1 cellular context compared by ENCODE assay signal in the genomic region with DNA sequence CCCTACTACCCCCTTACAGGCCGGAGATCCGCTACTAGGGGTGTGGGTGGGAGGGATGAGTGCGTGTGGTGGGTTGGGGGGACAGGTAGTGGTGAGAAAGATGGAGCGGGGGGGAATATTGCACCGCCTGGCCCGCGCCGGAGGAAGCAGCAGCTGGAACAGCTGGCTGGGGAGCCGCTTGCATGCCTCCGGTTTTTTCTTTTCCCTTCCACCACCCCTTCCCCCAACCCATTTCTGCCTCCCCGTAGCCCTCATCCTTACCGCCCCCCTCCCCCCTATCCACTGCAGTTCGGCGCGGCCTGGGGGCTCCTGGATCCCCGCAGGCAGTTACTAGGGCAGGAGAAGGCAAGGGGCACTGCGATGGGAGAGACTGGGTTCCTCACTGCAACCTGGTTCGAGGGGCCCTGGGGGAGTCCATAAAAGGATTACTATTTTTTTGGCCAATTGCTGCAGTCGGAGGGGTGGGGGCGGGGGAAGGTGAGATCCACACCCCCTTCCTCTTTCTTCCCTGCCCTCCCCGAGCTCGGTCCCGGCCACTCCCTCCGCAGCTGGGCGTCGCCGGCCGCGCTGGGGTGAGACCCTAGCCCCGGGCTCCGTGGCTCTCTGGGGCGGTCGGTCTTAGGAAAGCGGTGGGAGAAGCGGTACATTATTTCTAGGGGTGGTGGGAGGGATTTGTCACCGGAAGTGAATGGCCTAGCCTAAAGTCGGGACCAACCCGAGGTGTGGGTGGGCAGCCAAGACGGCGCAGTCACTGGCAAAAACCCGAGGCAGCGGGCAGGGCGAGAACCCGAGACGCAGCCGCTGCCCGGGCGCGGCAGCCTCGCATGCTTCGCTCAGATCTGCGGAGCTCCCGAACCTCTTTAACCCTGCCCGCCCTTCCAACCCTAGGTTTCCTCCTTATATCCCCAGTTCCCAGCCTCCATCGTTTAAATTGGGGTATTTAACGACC.
TF ChIP-seq lines count a peak whose summit lies in the region.

No MANE protein-coding gene starts in this region.

TF ChIP-seq in HepG2, 621 proteins besides CTCF, POLR2A, EP300 and RAD21 (continued from another document and continues in another):
- TF ChIP-seq ZBTB20 (CRISPR knock-in tag; IDR thresholded peaks at IDR 0.05; ENCODE audit: borderline replicate concordance, low read depth) (0 out of 2 replicates have a peak, but pooled peaks have one; percentile 12), TCF7L2 (IDR thresholded peaks at IDR 0.05; ENCODE audit: low read depth, low read length) (no peak), AGO2 (optimal IDR thresholded peaks at IDR 0.05; ENCODE audit: low read depth, low read length) (peak; percentile 69), ZMYM2 (CRISPR knock-in tag; IDR thresholded peaks at IDR 0.05) (peak; percentile 80; the same call in 1 of the 2 replicates), ZNF883 (CRISPR knock-in tag; IDR thresholded peaks at IDR 0.05; ENCODE audit: not compliant biosample characterization) (peak; percentile 78), ZNF781 (CRISPR knock-in tag; IDR thresholded peaks at IDR 0.05; ENCODE audit: borderline replicate concordance, not compliant biosample characterization) (peak; percentile 45), TOE1 (CRISPR knock-in tag; IDR thresholded peaks at IDR 0.05) (no peak), SP4 (CRISPR knock-in tag; IDR thresholded peaks at IDR 0.05) (peak; percentile 57), HOXD1 (CRISPR knock-in tag; IDR thresholded peaks at IDR 0.05) (no peak; the same call in 1 of the 2 replicates), RBM22 (optimal IDR thresholded peaks at IDR 0.05; ENCODE audit: low read length) (no peak), ZNF30 (CRISPR knock-in tag; IDR thresholded peaks at IDR 0.05) (no peak), ZNF317 (CRISPR knock-in tag; IDR thresholded peaks at IDR 0.05) (no peak), POLR2AphosphoS5 (IDR thresholded peaks at IDR 0.05; ENCODE audit: low read depth, low read length) (peak; percentile 88), ZNF75D (CRISPR knock-in tag; IDR thresholded peaks at IDR 0.05; ENCODE audit: borderline replicate concordance) (no peak), RXRB (CRISPR knock-in tag; IDR thresholded peaks at IDR 0.05; ENCODE audit: borderline replicate concordance) (peak; percentile 55; the same call in 1 of the 2 replicates), HNRNPUL1 (IDR thresholded peaks at IDR 0.05; ENCODE audit: low read depth, low read length) (0 out of 2 replicates have a peak, but pooled peaks have one; percentile 19), HOXA9 (CRISPR knock-in tag; IDR thresholded peaks at IDR 0.05; ENCODE audit: borderline replicate concordance) (no peak), CREM (IDR thresholded peaks at IDR 0.05) (no peak; the same call in 1 of the 2 replicates), CREM (CRISPR knock-in tag; IDR thresholded peaks at IDR 0.05) (no peak), ZKSCAN8 (CRISPR knock-in tag; IDR thresholded peaks at IDR 0.05; ENCODE audit: borderline replicate concordance) (no peak; the same call in 1 of the 2 replicates), SYNCRIP (IDR thresholded peaks at IDR 0.05; ENCODE audit: insufficient read depth, low read depth, low read length) (no peak), ZNF543 (CRISPR knock-in tag; IDR thresholded peaks at IDR 0.05) (0 out of 2 replicates have a peak, but pooled peaks have one; percentile 46), SPEN (CRISPR knock-in tag; IDR thresholded peaks at IDR 0.05; ENCODE audit: low read depth) (peak; percentile 75), PAF1 (CRISPR knock-in tag; IDR thresholded peaks at IDR 0.05) (no peak), KLF13 (CRISPR knock-in tag; IDR thresholded peaks at IDR 0.05) (no peak), ZNF207 (IDR thresholded peaks at IDR 0.05; ENCODE audit: borderline replicate concordance) (no peak), CREB1 (IDR thresholded peaks at IDR 0.05) (no peak), CREB1 (CRISPR knock-in tag; IDR thresholded peaks at IDR 0.05) (no peak), ZNF879 (CRISPR knock-in tag; IDR thresholded peaks at IDR 0.05) (no peak), ZFP36 (IDR thresholded peaks at IDR 0.05; ENCODE audit: borderline replicate concordance, low read depth, low read length, partially characterized antibody) (no peak), HMGA1 (CRISPR knock-in tag; conservative IDR thresholded peaks at IDR 0.05) (no peak), PITX1 (CRISPR knock-in tag; IDR thresholded peaks at IDR 0.05) (no peak; the same call in 1 of the 2 replicates), ZNF138 (CRISPR knock-in tag; IDR thresholded peaks at IDR 0.05; ENCODE audit: low read depth) (peak; percentile 80; the same call in 1 of the 2 replicates), ELF1 (CRISPR knock-in tag; IDR thresholded peaks at IDR 0.05) (peak; percentile 75), LCORL (IDR thresholded peaks at IDR 0.05) (no peak), LCORL (CRISPR knock-in tag; IDR thresholded peaks at IDR 0.05) (peak; percentile 89)
- TF ChIP-seq, protein P1, sequence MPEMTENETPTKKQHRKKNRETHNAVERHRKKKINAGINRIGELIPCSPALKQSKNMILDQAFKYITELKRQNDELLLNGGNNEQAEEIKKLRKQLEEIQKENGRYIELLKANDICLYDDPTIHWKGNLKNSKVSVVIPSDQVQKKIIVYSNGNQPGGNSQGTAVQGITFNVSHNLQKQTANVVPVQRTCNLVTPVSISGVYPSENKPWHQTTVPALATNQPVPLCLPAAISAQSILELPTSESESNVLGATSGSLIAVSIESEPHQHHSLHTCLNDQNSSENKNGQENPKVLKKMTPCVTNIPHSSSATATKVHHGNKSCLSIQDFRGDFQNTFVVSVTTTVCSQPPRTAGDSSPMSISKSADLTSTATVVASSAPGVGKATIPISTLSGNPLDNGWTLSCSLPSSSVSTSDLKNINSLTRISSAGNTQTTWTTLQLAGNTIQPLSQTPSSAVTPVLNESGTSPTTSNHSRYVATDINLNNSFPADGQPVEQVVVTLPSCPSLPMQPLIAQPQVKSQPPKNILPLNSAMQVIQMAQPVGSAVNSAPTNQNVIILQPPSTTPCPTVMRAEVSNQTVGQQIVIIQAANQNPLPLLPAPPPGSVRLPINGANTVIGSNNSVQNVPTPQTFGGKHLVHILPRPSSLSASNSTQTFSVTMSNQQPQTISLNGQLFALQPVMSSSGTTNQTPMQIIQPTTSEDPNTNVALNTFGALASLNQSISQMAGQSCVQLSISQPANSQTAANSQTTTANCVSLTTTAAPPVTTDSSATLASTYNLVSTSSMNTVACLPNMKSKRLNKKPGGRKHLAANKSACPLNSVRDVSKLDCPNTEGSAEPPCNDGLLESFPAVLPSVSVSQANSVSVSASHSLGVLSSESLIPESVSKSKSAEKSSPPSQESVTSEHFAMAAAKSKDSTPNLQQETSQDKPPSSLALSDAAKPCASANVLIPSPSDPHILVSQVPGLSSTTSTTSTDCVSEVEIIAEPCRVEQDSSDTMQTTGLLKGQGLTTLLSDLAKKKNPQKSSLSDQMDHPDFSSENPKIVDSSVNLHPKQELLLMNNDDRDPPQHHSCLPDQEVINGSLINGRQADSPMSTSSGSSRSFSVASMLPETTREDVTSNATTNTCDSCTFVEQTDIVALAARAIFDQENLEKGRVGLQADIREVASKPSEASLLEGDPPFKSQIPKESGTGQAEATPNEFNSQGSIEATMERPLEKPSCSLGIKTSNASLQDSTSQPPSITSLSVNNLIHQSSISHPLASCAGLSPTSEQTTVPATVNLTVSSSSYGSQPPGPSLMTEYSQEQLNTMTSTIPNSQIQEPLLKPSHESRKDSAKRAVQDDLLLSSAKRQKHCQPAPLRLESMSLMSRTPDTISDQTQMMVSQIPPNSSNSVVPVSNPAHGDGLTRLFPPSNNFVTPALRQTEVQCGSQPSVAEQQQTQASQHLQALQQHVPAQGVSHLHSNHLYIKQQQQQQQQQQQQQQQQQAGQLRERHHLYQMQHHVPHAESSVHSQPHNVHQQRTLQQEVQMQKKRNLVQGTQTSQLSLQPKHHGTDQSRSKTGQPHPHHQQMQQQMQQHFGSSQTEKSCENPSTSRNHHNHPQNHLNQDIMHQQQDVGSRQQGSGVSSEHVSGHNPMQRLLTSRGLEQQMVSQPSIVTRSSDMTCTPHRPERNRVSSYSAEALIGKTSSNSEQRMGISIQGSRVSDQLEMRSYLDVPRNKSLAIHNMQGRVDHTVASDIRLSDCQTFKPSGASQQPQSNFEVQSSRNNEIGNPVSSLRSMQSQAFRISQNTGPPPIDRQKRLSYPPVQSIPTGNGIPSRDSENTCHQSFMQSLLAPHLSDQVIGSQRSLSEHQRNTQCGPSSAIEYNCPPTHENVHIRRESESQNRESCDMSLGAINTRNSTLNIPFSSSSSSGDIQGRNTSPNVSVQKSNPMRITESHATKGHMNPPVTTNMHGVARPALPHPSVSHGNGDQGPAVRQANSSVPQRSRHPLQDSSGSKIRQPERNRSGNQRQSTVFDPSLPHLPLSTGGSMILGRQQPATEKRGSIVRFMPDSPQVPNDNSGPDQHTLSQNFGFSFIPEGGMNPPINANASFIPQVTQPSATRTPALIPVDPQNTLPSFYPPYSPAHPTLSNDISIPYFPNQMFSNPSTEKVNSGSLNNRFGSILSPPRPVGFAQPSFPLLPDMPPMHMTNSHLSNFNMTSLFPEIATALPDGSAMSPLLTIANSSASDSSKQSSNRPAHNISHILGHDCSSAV (CRISPR knock-in tag; IDR thresholded peaks at IDR 0.05; ENCODE audit: borderline replicate concordance) = peak; percentile 76; the same call in 1 of the 2 replicates
- TF ChIP-seq, protein P2, sequence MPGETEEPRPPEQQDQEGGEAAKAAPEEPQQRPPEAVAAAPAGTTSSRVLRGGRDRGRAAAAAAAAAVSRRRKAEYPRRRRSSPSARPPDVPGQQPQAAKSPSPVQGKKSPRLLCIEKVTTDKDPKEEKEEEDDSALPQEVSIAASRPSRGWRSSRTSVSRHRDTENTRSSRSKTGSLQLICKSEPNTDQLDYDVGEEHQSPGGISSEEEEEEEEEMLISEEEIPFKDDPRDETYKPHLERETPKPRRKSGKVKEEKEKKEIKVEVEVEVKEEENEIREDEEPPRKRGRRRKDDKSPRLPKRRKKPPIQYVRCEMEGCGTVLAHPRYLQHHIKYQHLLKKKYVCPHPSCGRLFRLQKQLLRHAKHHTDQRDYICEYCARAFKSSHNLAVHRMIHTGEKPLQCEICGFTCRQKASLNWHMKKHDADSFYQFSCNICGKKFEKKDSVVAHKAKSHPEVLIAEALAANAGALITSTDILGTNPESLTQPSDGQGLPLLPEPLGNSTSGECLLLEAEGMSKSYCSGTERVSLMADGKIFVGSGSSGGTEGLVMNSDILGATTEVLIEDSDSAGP (CRISPR knock-in tag; IDR thresholded peaks at IDR 0.05; ENCODE audit: borderline replicate concordance) = peak; percentile 94
- TF ChIP-seq, protein P3, sequence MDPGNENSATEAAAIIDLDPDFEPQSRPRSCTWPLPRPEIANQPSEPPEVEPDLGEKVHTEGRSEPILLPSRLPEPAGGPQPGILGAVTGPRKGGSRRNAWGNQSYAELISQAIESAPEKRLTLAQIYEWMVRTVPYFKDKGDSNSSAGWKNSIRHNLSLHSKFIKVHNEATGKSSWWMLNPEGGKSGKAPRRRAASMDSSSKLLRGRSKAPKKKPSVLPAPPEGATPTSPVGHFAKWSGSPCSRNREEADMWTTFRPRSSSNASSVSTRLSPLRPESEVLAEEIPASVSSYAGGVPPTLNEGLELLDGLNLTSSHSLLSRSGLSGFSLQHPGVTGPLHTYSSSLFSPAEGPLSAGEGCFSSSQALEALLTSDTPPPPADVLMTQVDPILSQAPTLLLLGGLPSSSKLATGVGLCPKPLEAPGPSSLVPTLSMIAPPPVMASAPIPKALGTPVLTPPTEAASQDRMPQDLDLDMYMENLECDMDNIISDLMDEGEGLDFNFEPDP (CRISPR knock-in tag; conservative IDR thresholded peaks at IDR 0.05) = 0 out of 2 replicates have a peak, but pooled peaks have one; percentile 64
- TF ChIP-seq, protein P4, sequence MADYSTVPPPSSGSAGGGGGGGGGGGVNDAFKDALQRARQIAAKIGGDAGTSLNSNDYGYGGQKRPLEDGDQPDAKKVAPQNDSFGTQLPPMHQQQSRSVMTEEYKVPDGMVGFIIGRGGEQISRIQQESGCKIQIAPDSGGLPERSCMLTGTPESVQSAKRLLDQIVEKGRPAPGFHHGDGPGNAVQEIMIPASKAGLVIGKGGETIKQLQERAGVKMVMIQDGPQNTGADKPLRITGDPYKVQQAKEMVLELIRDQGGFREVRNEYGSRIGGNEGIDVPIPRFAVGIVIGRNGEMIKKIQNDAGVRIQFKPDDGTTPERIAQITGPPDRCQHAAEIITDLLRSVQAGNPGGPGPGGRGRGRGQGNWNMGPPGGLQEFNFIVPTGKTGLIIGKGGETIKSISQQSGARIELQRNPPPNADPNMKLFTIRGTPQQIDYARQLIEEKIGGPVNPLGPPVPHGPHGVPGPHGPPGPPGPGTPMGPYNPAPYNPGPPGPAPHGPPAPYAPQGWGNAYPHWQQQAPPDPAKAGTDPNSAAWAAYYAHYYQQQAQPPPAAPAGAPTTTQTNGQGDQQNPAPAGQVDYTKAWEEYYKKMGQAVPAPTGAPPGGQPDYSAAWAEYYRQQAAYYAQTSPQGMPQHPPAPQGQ (CRISPR knock-in tag; IDR thresholded peaks at IDR 0.05; ENCODE audit: borderline replicate concordance) = no peak
- TF ChIP-seq, protein P5, sequence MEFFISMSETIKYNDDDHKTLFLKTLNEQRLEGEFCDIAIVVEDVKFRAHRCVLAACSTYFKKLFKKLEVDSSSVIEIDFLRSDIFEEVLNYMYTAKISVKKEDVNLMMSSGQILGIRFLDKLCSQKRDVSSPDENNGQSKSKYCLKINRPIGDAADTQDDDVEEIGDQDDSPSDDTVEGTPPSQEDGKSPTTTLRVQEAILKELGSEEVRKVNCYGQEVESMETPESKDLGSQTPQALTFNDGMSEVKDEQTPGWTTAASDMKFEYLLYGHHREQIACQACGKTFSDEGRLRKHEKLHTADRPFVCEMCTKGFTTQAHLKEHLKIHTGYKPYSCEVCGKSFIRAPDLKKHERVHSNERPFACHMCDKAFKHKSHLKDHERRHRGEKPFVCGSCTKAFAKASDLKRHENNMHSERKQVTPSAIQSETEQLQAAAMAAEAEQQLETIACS (CRISPR knock-in tag; IDR thresholded peaks at IDR 0.05) = no peak
- TF ChIP-seq, protein P6, sequence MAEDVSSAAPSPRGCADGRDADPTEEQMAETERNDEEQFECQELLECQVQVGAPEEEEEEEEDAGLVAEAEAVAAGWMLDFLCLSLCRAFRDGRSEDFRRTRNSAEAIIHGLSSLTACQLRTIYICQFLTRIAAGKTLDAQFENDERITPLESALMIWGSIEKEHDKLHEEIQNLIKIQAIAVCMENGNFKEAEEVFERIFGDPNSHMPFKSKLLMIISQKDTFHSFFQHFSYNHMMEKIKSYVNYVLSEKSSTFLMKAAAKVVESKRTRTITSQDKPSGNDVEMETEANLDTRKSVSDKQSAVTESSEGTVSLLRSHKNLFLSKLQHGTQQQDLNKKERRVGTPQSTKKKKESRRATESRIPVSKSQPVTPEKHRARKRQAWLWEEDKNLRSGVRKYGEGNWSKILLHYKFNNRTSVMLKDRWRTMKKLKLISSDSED (CRISPR knock-in tag; IDR thresholded peaks at IDR 0.05) = no peak
- TF ChIP-seq, protein P7, sequence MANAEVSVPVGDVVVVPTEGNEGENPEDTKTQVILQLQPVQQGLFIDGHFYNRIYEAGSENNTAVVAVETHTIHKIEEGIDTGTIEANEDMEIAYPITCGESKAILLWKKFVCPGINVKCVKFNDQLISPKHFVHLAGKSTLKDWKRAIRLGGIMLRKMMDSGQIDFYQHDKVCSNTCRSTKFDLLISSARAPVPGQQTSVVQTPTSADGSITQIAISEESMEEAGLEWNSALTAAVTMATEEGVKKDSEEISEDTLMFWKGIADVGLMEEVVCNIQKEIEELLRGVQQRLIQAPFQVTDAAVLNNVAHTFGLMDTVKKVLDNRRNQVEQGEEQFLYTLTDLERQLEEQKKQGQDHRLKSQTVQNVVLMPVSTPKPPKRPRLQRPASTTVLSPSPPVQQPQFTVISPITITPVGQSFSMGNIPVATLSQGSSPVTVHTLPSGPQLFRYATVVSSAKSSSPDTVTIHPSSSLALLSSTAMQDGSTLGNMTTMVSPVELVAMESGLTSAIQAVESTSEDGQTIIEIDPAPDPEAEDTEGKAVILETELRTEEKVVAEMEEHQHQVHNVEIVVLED (CRISPR knock-in tag; IDR thresholded peaks at IDR 0.05; ENCODE audit: borderline replicate concordance) = no peak
